Comparison of ENCODE assay signal across 9 cellular contexts in the genomic region with DNA sequence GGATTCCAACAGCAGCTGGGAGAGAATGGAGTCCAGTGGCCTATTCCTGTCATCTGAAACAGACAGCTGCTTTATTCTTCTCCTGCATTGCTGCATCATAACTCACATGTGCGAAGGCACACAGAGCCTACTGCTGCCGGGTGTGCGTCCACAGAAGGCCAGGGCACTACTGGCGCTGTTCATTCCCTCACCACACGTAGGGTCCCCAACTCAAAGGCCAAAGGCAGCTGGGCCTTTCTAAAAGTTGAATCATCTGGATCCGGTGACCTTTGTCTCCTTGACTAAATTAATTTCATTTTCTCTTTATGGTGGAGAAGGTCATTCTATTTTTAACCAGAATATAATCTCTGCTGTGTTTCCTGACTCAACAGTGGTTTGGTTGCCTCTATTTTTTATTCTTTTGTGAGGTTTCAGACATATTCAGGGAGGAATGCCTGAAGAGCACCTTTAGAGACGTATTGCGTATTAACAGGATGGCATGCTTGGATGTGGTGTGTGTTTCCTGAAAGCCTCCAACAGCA. TPM values are rescaled to one million over a fixed set of nuclear protein-coding genes. Genes with fewer than 3 reads are reported as not detected.
DNase-seq lines count a peak whose midpoint lies in the region; ATAC-seq and TF ChIP-seq lines count a peak whose summit lies in the region.
"Had no signal": no experiment of that assay in that cellular context is flagged by ENCODE, and none has a peak within 500 bp of the region (broad histone marks: within the 10 kb centered on the region; RNA-seq: fewer than 3 reads in every experiment).

No MANE protein-coding gene starts in this region.

- H3K9ac ChIP-seq in Loucy (ENCODE audit: low read depth, low read length, poor library complexity, severe bottlenecking): peak overlapping the region; percentile 5

- peaks cover 58% of the 10 kb centered on the region for H3K4me1 Mint-ChIP-seq in activated naive CD8-positive, alpha-beta T cell treated with anti-CD3 and anti-CD28 coated beads, Interleukin-2, amount 50 U/mL, for 24 hours
- H3K4me1 Mint-ChIP-seq: mesothelial cell of epicardium had no signal

- no peaks in the 10 kb centered on the region for H3F3A ChIP-seq in Loucy (ENCODE audit: low read depth)

- H3K36me3 Mint-ChIP-seq in activated naive CD8-positive, alpha-beta T cell treated with anti-CD3 and anti-CD28 coated beads, Interleukin-2, amount 50 U/mL, for 24 hours (ENCODE audit: low read depth): peaks cover 33% of the 10 kb centered on the region

- H3K9me2 ChIP-seq in Loucy (replicated peaks; ENCODE audit: low read depth, low read length): no peaks in the 10 kb centered on the region

- no peaks in the 10 kb centered on the region for H3K27me3 Mint-ChIP-seq in activated naive CD8-positive, alpha-beta T cell treated with anti-CD3 and anti-CD28 coated beads, Interleukin-2, amount 50 U/mL, for 24 hours

- H3K27ac ChIP-seq in osteoblast (ENCODE audit: low read depth, low read length): no peak overlapping the region

- TF ChIP-seq CTCF in Loucy (conservative IDR thresholded peaks at IDR 0.05; ENCODE audit: low read length) (no peak), osteoblast (IDR thresholded peaks at IDR 0.05; ENCODE audit: extremely low read depth, low read depth, low read length) (no peak)

- H3K4me2 ChIP-seq in Loucy (ENCODE audit: low read depth, low read length, poor library complexity, severe bottlenecking): peak overlapping the region; percentile 5
- no peak overlapping the region for H3K4me2 ChIP-seq in osteoblast (ENCODE audit: insufficient read depth, low read length)

- no peaks in the 10 kb centered on the region for H3K27me3 ChIP-seq in Loucy (ENCODE audit: insufficient read depth, low read length, poor library complexity, severe bottlenecking)
- H3K27me3 ChIP-seq in osteoblast (ENCODE audit: insufficient read depth, low read length): no peaks in the 10 kb centered on the region
- no peaks in the 10 kb centered on the region for H3K27me3 ChIP-seq in H7 (ENCODE audit: control insufficient read depth, insufficient read depth, low read length)

- DNase-seq in activated naive CD8-positive, alpha-beta T cell treated with anti-CD3 and anti-CD28 coated beads, Interleukin-2, amount 50 U/mL, for 24 hours: peak; percentile 39
- DNase-seq in occipital lobe (lab: John Stamatoyannopoulos, UW): peak; percentile 24
- DNase-seq in D341Med (ENCODE audit: low spot score): no peak
- DNase-seq in osteoblast (ENCODE audit: insufficient read length, low spot score, missing footprints): no peak
- no peak for DNase-seq in H7
- DNase-seq: NCI-H524 had no signal

- peak overlapping the region; percentile 93 for H3K27ac Mint-ChIP-seq in activated naive CD8-positive, alpha-beta T cell treated with anti-CD3 and anti-CD28 coated beads, Interleukin-2, amount 50 U/mL, for 24 hours
- H3K27ac Mint-ChIP-seq: mesothelial cell of epicardium, WTC11 had no signal

- H3K4me3 Mint-ChIP-seq in activated naive CD8-positive, alpha-beta T cell treated with anti-CD3 and anti-CD28 coated beads, Interleukin-2, amount 50 U/mL, for 24 hours: peak overlapping the region; percentile 62
- H3K4me3 Mint-ChIP-seq: mesothelial cell of epicardium, WTC11 had no signal

- ATAC-seq in activated naive CD8-positive, alpha-beta T cell treated with anti-CD3 and anti-CD28 coated beads, Interleukin-2, amount 50 U/mL, for 24 hours: peak; percentile 64
- ATAC-seq: WTC11 had no signal

- H3K4me1 ChIP-seq in Loucy (ENCODE audit: insufficient read depth, low read length, poor library complexity, severe bottlenecking): peaks cover 35% of the 10 kb centered on the region
- no peaks in the 10 kb centered on the region for H3K4me1 ChIP-seq in osteoblast (ENCODE audit: insufficient read depth, low read length)

- H3K36me3 ChIP-seq in Loucy (ENCODE audit: insufficient read depth, low read length) (peaks cover 13% of the 10 kb centered on the region; the same call in 1 of the 2 replicates), osteoblast (ENCODE audit: insufficient read depth, low read length) (peaks cover 14% of the 10 kb centered on the region), H7 (replicated peaks; ENCODE audit: control insufficient read depth, insufficient read depth, low read length) (peaks cover 1% of the 10 kb centered on the region; the same call in 1 of the 2 replicates)

- H2AFZ ChIP-seq in Loucy (ENCODE audit: low read length) (no peak overlapping the region), osteoblast (ENCODE audit: low read length) (no peak overlapping the region)

- H3K4me3 ChIP-seq in Loucy (ENCODE audit: low read length, poor library complexity, severe bottlenecking): no peak overlapping the region
- no peak overlapping the region for H3K4me3 ChIP-seq in osteoblast (ENCODE audit: insufficient read depth, low read length)
- no peak overlapping the region for H3K4me3 ChIP-seq in H7 (ENCODE audit: insufficient read depth, low read depth, low read length)

- H3K9me3 Mint-ChIP-seq in activated naive CD8-positive, alpha-beta T cell treated with anti-CD3 and anti-CD28 coated beads, Interleukin-2, amount 50 U/mL, for 24 hours: no peaks in the 10 kb centered on the region
- H3K9me3 Mint-ChIP-seq: mesothelial cell of epicardium, WTC11 had no signal

- H3K9me3 ChIP-seq in Loucy (ENCODE audit: insufficient read depth, low read depth, low read length): no peaks in the 10 kb centered on the region
- H3K9me3 ChIP-seq in osteoblast (ENCODE audit: low read depth, low read length): no peaks in the 10 kb centered on the region

- H4K20me1 ChIP-seq in Loucy (ENCODE audit: insufficient read depth, low read length, poor library complexity, severe bottlenecking): no peaks in the 10 kb centered on the region
- no peaks in the 10 kb centered on the region for H4K20me1 ChIP-seq in osteoblast (ENCODE audit: insufficient read depth, low read length)

- H3K79me2 ChIP-seq in Loucy (ENCODE audit: insufficient read depth, low read length) (no peaks in the 10 kb centered on the region), osteoblast (ENCODE audit: insufficient read depth, low read length) (no peaks in the 10 kb centered on the region)

RNA-seq across cellular contexts. Expression of a gene that starts 10.8 kb away (rescaled TPM):
- total RNA-seq in occipital lobe: 3.6 TPM
- 2.9 and 3.6 TPM in 2 replicates for total RNA-seq in osteoblast
- 7.7 and 8.6 TPM in 2 replicates for total RNA-seq in H7 (2014; rRNA removed; shearing (Covaris generic))

RNA-seq across cellular contexts. Expression of a gene that starts 19.8 kb away (rescaled TPM):
- total RNA-seq in occipital lobe: 0.16 TPM
- total RNA-seq in osteoblast: 1.1 and 1.2 TPM in 2 replicates
- 1.4 and 1.7 TPM in 2 replicates for total RNA-seq in H7 (2014; rRNA removed; shearing (Covaris generic))

RNA-seq across cellular contexts. Expression of a gene that starts 24.7 kb away (rescaled TPM):
- 46.6 TPM for total RNA-seq in occipital lobe
- total RNA-seq in osteoblast: 12.4 and 16.3 TPM in 2 replicates
- 6.3 and 9.8 TPM in 2 replicates for total RNA-seq in H7 (2014; rRNA removed; shearing (Covaris generic))

RNA-seq across cellular contexts. Expression of a gene that starts 24.9 kb away (rescaled TPM):
- total RNA-seq in occipital lobe: not detected
- 0.29 TPM in 1 of 2 replicates, not detected in the other for total RNA-seq in osteoblast
- 0.18 TPM in 1 of 2 replicates, not detected in the other for total RNA-seq in H7 (2014; rRNA removed; shearing (Covaris generic))

RNA-seq across cellular contexts. Expression of a gene that starts 31.6 kb away (rescaled TPM):
- total RNA-seq in occipital lobe (not detected), osteoblast (not detected in 2 replicates)
- total RNA-seq in H7 (2014; rRNA removed; shearing (Covaris generic)): not detected in 2 replicates
- total RNA-seq: mesothelial cell of epicardium, WTC11 had no signal

Comparison
In these comparisons a context has a peak if more than half of its experiments do, and no peak if none do; other contexts are left out.
1. DNase-seq: peak in activated naive CD8-positive, alpha-beta T cell treated with anti-CD3 and anti-CD28 coated beads, Interleukin-2, amount 50 U/mL, for 24 hours (single experiment) and occipital lobe (single experiment); none in D341Med (single experiment), osteoblast (single experiment) and H7 (single experiment).